In the genomic region with DNA sequence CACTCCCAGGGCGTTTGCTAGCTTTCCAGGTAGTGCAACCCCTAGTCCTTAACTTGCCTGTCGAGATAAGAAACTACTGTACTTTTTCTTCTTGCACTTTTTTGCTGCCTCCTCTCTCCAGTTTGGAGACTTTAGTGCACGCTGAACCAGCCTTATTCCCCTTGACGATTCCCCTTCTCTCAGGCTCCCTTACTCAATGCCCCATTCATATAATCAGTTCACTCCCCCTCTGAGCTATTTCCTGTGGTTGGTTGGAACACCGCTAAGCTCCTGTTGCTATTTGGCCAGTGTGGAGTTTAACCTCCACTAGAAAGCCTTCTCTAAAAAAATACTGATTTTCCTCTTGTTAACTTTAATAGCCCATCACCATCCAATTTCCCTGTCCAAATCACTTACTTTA, we compare ENCODE assay signal across 8 cellular contexts. TPM values are rescaled to one million over a fixed set of nuclear protein-coding genes. Genes with fewer than 3 reads are reported as not detected.
DNase-seq lines count a peak whose midpoint lies in the region; ATAC-seq, FAIRE-seq and TF ChIP-seq lines count a peak whose summit lies in the region.

No MANE protein-coding gene starts in this region.

- H3K4me1 ChIP-seq in adipocyte (ENCODE audit: control insufficient read depth, insufficient read depth, low read length) (peaks cover 10% of the 10 kb centered on the region), prostate gland (replicated peaks) (no peaks in the 10 kb centered on the region)

- H3K36me3 ChIP-seq in adipocyte (ENCODE audit: control insufficient read depth, insufficient read depth, low read length, severe bottlenecking) (no peaks in the 10 kb centered on the region), prostate gland (no peaks in the 10 kb centered on the region)

- intact Hi-C loops in left cardiac atrium (cut with DNase I) (no loop called here), prostate gland (cut with DNase I) (loop anchor here (5.0 to 10.0 kb wide), 2 partner anchors 50 to 82 kb away; a partner anchor contains a TSS)

- peak overlapping the region; percentile 90 to 94 for H3K27ac ChIP-seq in prostate gland

- no peak for TF ChIP-seq CTCF in prostate gland (IDR thresholded peaks at IDR 0.05)

- DNase-seq in AG08395 (ENCODE audit: low spot score): peak; percentile 51
- peak; percentile 18 for DNase-seq in GM12892 (ENCODE audit: insufficient read length)
- DNase-seq in NCI-H345 (lab: John Stamatoyannopoulos, UW): peak; percentile 20
- peak; percentile 67 for DNase-seq in adipocyte (ENCODE audit: low read depth)
- DNase-seq in left cardiac atrium: no peak
- DNase-seq in prostate gland (ENCODE audit: low spot score): no peak
- DNase-seq in stimulated activated CD4-positive, alpha-beta T cell treated with anti-CD3 and anti-CD28 coated beads, Interleukin-1b, Interleukin-23, amount 100 ng/mL, for 48 hours: no peak

- H3K27me3 ChIP-seq in adipocyte (replicated peaks; ENCODE audit: control insufficient read depth, insufficient read depth, low read length): no peaks in the 10 kb centered on the region
- H3K27me3 ChIP-seq in prostate gland (replicated peaks; ENCODE audit: insufficient read depth): no peaks in the 10 kb centered on the region

- ATAC-seq in left cardiac atrium: peak; percentile 32 to 55
- no peak for ATAC-seq in GM21381 (IDR thresholded peaks at IDR 0.05; ENCODE audit: unreplicated experiment)

- H3K9ac ChIP-seq in adipocyte (ENCODE audit: low read length): peak overlapping the region; percentile 89

- under 1% methylated on average over 5 of the region's 5 CpGs for WGBS in prostate gland

- peak overlapping the region; percentile 94 for H3K4me3 ChIP-seq in adipocyte (ENCODE audit: low read length)
- peak overlapping the region; percentile 47 to 58 for H3K4me3 ChIP-seq in prostate gland

- H3K9me3 ChIP-seq in adipocyte (ENCODE audit: control insufficient read depth, low read length) (no peaks in the 10 kb centered on the region), prostate gland (no peaks in the 10 kb centered on the region)

- TF ChIP-seq POLR2A in GM12892 (IDR thresholded peaks at IDR 0.05; ENCODE audit: low read depth, low read length) (no peak), prostate gland (IDR thresholded peaks at IDR 0.05) (no peak)

- FAIRE-seq in GM12892 (lab: Jason Lieb, UNC): peak; percentile 60

RNA-seq across cellular contexts. Expression of a gene that starts 0.7 kb away (rescaled TPM):
- polyA plus RNA-seq in GM12892 (2012; ENCODE audit: missing spikeins): 11.0 TPM
- total RNA-seq in left cardiac atrium (10 to 100 TPM; 20.4 to 21.0 TPM), prostate gland (10 to 100 TPM; 48.1 to 59.8 TPM)

RNA-seq across cellular contexts. Expression of a gene that starts 49.7 kb away (rescaled TPM):
- 17.3 TPM for polyA plus RNA-seq in GM12892 (2012; ENCODE audit: missing spikeins)
- total RNA-seq in left cardiac atrium (10 to 100 TPM; 11.5 to 17.3 TPM), prostate gland (10 to 100 TPM; 60.8 to 87.0 TPM)

Comparison
In these comparisons a context has a peak if more than half of its experiments do, and no peak if none do; other contexts are left out.
1. DNase-seq: peak in AG08395 (single experiment), GM12892 (single experiment), NCI-H345 (single experiment) and adipocyte (single experiment); none in left cardiac atrium (single experiment), prostate gland (single experiment) and stimulated activated CD4-positive, alpha-beta T cell treated with anti-CD3 and anti-CD28 coated beads, Interleukin-1b, Interleukin-23, amount 100 ng/mL, for 48 hours (single experiment).